11 cellular contexts compared by ENCODE assay signal in the genomic region with DNA sequence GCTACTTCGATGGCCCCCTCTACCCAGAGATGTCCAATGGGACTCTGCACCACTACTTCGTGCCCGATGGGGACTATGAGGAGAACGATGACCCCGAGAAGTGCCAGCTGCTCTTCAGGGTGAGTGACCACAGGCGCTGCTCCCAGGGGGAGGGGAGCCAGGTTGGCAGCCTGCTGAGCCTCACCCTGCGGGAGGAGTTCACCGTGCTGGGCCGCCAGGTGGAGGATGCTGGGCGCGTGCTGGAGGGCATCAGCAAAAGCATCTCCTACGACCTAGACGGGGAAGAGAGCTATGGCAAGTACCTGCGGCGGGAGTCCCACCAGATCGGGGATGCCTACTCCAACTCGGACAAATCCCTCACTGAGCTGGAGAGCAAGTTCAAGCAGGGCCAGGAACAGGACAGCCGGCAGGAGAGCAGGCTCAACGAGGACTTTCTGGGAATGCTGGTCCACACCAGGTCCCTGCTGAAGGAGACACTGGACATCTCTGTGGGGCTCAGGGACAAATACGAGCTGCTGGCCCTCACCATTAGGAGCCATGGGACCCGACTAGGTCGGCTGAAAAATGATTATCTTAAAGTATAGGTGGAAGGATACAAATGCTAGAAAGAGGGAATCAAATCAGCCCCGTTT. TPM values are rescaled to one million over a fixed set of nuclear protein-coding genes. Genes with fewer than 3 reads are reported as not detected.
A peak's percentile ranks its signal among the peaks of the same experiment; 100 is the strongest.
DNase-seq lines count a peak whose midpoint lies in the region; ATAC-seq, FAIRE-seq and TF ChIP-seq lines count a peak whose summit lies in the region.
"Had no signal": no experiment of that assay in that cellular context is flagged by ENCODE, and none has a peak within 500 bp of the region (broad histone marks: within the 10 kb centered on the region; RNA-seq: fewer than 3 reads in every experiment).

No MANE protein-coding gene starts in this region.

- H3K9me3 ChIP-seq in muscle layer of colon (ENCODE audit: low read length) (no peaks in the 10 kb centered on the region), upper lobe of right lung (no peaks in the 10 kb centered on the region)

- no peaks in the 10 kb centered on the region for H3K36me3 ChIP-seq in muscle layer of colon (ENCODE audit: insufficient read depth, low read length)
- no peaks in the 10 kb centered on the region for H3K36me3 ChIP-seq in upper lobe of right lung

- ATAC-seq in upper lobe of right lung (peak; percentile 41), GM21367 (IDR thresholded peaks at IDR 0.05; ENCODE audit: unreplicated experiment) (no peak)

- peak overlapping the region; percentile 76 to 80 for H3K4me3 ChIP-seq in foreskin fibroblast (ENCODE audit: low read depth in 1 of 2, low read length in 2 of 2)
- H3K4me3 ChIP-seq in muscle layer of colon (ENCODE audit: low read depth in 1 of 2, low read length in 2 of 2): peak overlapping the region; percentile 67 to 81
- H3K4me3 ChIP-seq in upper lobe of right lung: peak overlapping the region; percentile 51

- no peak for TF ChIP-seq POLR2A in GM12892 (IDR thresholded peaks at IDR 0.05; ENCODE audit: low read depth, low read length)

- FAIRE-seq in GM12892 (lab: Jason Lieb, UNC): no peak
- FAIRE-seq: A204.1 had no signal

- H3K9ac ChIP-seq in muscle layer of colon (ENCODE audit: low read length): peak overlapping the region; percentile 58

- intact Hi-C loops in upper lobe of right lung (cut with DNase I): no loop called here

- H3K27ac ChIP-seq in muscle layer of colon (ENCODE audit: low read depth, low read length) (peak overlapping the region; percentile 76), upper lobe of right lung (peak overlapping the region; percentile 68)

- no peaks in the 10 kb centered on the region for H3K27me3 ChIP-seq in muscle layer of colon (ENCODE audit: control insufficient read depth in 1 of 2, insufficient read depth in 2 of 2, low read length in 2 of 2)
- peaks cover 11% of the 10 kb centered on the region for H3K27me3 ChIP-seq in upper lobe of right lung

- no peak for TF ChIP-seq CTCF in foreskin fibroblast (IDR thresholded peaks at IDR 0.05; ENCODE audit: low read depth, low read length)
- no peak for TF ChIP-seq CTCF in upper lobe of right lung (IDR thresholded peaks at IDR 0.05)

- peak; percentile 31 for DNase-seq in NCI-H748 (lab: John Stamatoyannopoulos, UW; ENCODE audit: unreplicated experiment)
- no peak for DNase-seq in NCI-H748 treated with DMSO at 0.1 percent for 48 hours (lab: John Stamatoyannopoulos, UW)
- no peak for DNase-seq in foreskin fibroblast
- DNase-seq in upper lobe of right lung: peak; percentile 56
- DNase-seq in stimulated activated CD4-positive, alpha-beta T cell treated with anti-CD3 and anti-CD28 coated beads, Interleukin-1b, Interleukin-23, amount 100 ng/mL, for 48 hours: no peak
- DNase-seq in GM12892 (ENCODE audit: insufficient read length): no peak
- DNase-seq: activated CD4-positive, CD25-positive, alpha-beta regulatory T cell treated with anti-CD3 and anti-CD28 coated beads, Interleukin-2, amount 50 U/mL, for 72 hours had no signal

- peaks cover 16% of the 10 kb centered on the region for H3K4me1 ChIP-seq in muscle layer of colon (ENCODE audit: insufficient read depth, low read length)
- H3K4me1 ChIP-seq in upper lobe of right lung: peaks cover 8% of the 10 kb centered on the region

RNA-seq across cellular contexts. Expression of a gene that starts 0.8 kb away (rescaled TPM):
- 27.3 TPM for total RNA-seq in upper lobe of right lung
- not detected for polyA plus RNA-seq in GM12892 (2012; ENCODE audit: missing spikeins)

RNA-seq across cellular contexts. Expression of a gene that starts 45.9 kb away (rescaled TPM):
- not detected for total RNA-seq in upper lobe of right lung
- not detected for polyA plus RNA-seq in GM12892 (2012; ENCODE audit: missing spikeins)
- total RNA-seq: myocyte had no signal

Comparison
In these comparisons a context has a peak if more than half of its experiments do, and no peak if none do; other contexts are left out.
1. DNase-seq: peak in NCI-H748 (single experiment) and upper lobe of right lung (single experiment); none in NCI-H748 treated with DMSO at 0.1 percent for 48 hours (single experiment), foreskin fibroblast (0 of 2), stimulated activated CD4-positive, alpha-beta T cell treated with anti-CD3 and anti-CD28 coated beads, Interleukin-1b, Interleukin-23, amount 100 ng/mL, for 48 hours (single experiment) and GM12892 (single experiment).
2. Peak in every context shown above with its lines, with median percentiles within 50 percentile points of each other: H3K4me3 ChIP-seq.